ENCODE assay signal across 1 cellular context in the genomic region with DNA sequence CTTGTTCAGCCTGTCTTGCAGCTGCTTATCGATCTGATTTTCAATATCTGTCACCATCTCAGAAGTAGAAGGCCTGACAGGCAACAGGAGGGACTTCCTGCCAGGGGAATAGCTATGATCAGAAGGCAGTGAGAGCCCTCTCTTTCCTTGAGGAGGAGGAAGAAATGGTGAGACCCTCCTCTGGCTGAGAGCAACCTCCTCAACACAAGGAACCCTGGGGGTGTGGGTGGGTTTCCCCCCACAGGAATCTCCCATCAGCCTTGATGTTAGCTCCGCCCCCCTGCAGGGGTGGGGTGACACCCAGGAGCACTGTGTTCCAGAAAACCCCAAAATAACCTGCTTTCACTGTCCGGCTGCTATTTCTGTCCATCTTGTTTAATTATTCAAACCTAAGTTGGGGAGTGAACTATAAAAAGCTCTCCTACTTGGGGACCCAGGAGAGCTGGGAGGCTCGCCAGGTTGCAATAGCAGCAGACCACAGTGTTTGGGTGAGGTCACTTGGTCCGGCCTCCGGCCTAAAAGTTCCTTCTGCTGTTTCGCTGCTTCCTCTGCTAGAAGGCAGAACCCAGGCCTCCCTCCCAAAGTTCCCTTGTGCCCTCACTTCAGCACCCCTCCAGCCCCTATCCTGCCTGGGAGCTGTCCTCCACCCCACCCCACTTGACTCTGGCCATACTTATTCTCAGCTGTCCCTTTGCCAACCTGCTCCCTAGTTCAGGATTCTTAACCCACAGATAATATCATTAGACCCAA.
TF ChIP-seq lines count a peak whose summit lies in the region.

No MANE protein-coding gene starts in this region.

TF ChIP-seq in GM23338, 12 proteins besides CTCF, POLR2A, EP300 and RAD21 (continued from another document):
- TF ChIP-seq, protein P1, sequence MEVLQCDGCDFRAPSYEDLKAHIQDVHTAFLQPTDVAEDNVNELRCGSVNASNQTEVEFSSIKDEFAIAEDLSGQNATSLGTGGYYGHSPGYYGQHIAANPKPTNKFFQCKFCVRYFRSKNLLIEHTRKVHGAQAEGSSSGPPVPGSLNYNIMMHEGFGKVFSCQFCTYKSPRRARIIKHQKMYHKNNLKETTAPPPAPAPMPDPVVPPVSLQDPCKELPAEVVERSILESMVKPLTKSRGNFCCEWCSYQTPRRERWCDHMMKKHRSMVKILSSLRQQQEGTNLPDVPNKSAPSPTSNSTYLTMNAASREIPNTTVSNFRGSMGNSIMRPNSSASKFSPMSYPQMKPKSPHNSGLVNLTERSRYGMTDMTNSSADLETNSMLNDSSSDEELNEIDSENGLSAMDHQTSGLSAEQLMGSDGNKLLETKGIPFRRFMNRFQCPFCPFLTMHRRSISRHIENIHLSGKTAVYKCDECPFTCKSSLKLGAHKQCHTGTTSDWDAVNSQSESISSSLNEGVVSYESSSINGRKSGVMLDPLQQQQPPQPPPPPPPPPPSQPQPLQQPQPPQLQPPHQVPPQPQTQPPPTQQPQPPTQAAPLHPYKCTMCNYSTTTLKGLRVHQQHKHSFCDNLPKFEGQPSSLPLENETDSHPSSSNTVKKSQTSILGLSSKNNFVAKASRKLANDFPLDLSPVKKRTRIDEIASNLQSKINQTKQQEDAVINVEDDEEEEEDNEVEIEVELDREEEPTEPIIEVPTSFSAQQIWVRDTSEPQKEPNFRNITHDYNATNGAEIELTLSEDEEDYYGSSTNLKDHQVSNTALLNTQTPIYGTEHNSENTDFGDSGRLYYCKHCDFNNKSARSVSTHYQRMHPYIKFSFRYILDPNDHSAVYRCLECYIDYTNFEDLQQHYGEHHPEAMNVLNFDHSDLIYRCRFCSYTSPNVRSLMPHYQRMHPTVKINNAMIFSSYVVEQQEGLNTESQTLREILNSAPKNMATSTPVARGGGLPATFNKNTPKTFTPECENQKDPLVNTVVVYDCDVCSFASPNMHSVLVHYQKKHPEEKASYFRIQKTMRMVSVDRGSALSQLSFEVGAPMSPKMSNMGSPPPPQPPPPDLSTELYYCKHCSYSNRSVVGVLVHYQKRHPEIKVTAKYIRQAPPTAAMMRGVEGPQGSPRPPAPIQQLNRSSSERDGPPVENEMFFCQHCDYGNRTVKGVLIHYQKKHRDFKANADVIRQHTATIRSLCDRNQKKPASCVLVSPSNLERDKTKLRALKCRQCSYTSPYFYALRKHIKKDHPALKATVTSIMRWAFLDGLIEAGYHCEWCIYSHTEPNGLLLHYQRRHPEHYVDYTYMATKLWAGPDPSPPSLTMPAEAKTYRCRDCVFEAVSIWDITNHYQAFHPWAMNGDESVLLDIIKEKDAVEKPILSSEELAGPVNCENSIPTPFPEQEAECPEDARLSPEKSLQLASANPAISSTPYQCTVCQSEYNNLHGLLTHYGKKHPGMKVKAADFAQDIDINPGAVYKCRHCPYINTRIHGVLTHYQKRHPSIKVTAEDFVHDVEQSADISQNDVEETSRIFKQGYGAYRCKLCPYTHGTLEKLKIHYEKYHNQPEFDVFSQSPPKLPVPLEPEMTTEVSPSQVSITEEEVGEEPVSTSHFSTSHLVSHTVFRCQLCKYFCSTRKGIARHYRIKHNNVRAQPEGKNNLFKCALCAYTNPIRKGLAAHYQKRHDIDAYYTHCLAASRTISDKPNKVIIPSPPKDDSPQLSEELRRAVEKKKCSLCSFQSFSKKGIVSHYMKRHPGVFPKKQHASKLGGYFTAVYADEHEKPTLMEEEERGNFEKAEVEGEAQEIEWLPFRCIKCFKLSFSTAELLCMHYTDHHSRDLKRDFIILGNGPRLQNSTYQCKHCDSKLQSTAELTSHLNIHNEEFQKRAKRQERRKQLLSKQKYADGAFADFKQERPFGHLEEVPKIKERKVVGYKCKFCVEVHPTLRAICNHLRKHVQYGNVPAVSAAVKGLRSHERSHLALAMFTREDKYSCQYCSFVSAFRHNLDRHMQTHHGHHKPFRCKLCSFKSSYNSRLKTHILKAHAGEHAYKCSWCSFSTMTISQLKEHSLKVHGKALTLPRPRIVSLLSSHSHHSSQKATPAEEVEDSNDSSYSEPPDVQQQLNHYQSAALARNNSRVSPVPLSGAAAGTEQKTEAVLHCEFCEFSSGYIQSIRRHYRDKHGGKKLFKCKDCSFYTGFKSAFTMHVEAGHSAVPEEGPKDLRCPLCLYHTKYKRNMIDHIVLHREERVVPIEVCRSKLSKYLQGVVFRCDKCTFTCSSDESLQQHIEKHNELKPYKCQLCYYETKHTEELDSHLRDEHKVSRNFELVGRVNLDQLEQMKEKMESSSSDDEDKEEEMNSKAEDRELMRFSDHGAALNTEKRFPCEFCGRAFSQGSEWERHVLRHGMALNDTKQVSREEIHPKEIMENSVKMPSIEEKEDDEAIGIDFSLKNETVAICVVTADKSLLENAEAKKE (CRISPR knock-in tag; IDR thresholded peaks at IDR 0.05), result no peak
- no peak for TF ChIP-seq CREB1 (CRISPR knock-in tag; IDR thresholded peaks at IDR 0.05; ENCODE audit: low read depth)
- TF ChIP-seq, protein P2, sequence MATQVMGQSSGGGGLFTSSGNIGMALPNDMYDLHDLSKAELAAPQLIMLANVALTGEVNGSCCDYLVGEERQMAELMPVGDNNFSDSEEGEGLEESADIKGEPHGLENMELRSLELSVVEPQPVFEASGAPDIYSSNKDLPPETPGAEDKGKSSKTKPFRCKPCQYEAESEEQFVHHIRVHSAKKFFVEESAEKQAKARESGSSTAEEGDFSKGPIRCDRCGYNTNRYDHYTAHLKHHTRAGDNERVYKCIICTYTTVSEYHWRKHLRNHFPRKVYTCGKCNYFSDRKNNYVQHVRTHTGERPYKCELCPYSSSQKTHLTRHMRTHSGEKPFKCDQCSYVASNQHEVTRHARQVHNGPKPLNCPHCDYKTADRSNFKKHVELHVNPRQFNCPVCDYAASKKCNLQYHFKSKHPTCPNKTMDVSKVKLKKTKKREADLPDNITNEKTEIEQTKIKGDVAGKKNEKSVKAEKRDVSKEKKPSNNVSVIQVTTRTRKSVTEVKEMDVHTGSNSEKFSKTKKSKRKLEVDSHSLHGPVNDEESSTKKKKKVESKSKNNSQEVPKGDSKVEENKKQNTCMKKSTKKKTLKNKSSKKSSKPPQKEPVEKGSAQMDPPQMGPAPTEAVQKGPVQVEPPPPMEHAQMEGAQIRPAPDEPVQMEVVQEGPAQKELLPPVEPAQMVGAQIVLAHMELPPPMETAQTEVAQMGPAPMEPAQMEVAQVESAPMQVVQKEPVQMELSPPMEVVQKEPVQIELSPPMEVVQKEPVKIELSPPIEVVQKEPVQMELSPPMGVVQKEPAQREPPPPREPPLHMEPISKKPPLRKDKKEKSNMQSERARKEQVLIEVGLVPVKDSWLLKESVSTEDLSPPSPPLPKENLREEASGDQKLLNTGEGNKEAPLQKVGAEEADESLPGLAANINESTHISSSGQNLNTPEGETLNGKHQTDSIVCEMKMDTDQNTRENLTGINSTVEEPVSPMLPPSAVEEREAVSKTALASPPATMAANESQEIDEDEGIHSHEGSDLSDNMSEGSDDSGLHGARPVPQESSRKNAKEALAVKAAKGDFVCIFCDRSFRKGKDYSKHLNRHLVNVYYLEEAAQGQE (IDR thresholded peaks at IDR 0.05; ENCODE audit: unreplicated experiment), result no peak
